In genomic region chr16:53984936-53985335, GRCh38 we compare ENCODE assay signal across 29 cellular contexts.
"Had no signal": no experiment of that assay in that cellular context is flagged by ENCODE, and none has a peak within 500 bp of the region (broad histone marks: within the 10 kb centered on the region; RNA-seq: fewer than 3 reads in every experiment).

No MANE protein-coding gene starts in this region.

- H3K36me3 ChIP-seq: esophagus muscularis mucosa, gastroesophageal sphincter, pancreas, thoracic aorta, upper lobe of left lung had no signal

- FAIRE-seq: endometrium, islet of Langerhans, pancreas, small intestine had no signal

- H3K27me3 Mint-ChIP-seq: activated CD4-positive, alpha-beta memory T cell treated with anti-CD3 and anti-CD28 coated beads, Interleukin-2, amount 10 ng/mL, durations not matched to agents 7 days and 5 days; activated CD4-positive, alpha-beta T cell treated with anti-CD3 and anti-CD28 coated beads, Interleukin-2, amount 10 ng/mL, durations not matched to agents 24 days and 14 days; activated CD8-positive, alpha-beta memory T cell treated with anti-CD3 and anti-CD28 coated beads, Interleukin-2, amount 10 ng/mL, durations not matched to agents 7 days and 5 days; activated naive CD8-positive, alpha-beta T cell treated with anti-CD3 and anti-CD28 coated beads, Interleukin-2, amount 50 U/mL, for 24 hours; dendritic cell treated with granulocyte-macrophage colony-stimulating factor and Interleukin-4, amounts not matched to agents 40 ng/mL and 50 ng/mL, for 4 days; memory B cell; stimulated activated naive B cell treated with anti-CD40 and anti-IgM and Interleukin-4, amounts not matched to agents 10 μg/mL and 1 μg/mL and 100 μg/mL, for 72 hours had no signal

- H3K36me3 Mint-ChIP-seq: activated CD8-positive, alpha-beta memory T cell treated with anti-CD3 and anti-CD28 coated beads, Interleukin-2, amount 10 ng/mL, durations not matched to agents 7 days and 5 days had no signal

- DNase-seq: activated CD4-positive, alpha-beta memory T cell treated with anti-CD3 and anti-CD28 coated beads, Interleukin-2, amount 10 ng/mL, durations not matched to agents 7 days and 5 days; activated CD4-positive, alpha-beta T cell treated with anti-CD3 and anti-CD28 coated beads, Interleukin-2, amount 10 ng/mL, durations not matched to agents 24 days and 14 days; activated CD8-positive, alpha-beta memory T cell treated with anti-CD3 and anti-CD28 coated beads, Interleukin-2, amount 10 ng/mL, durations not matched to agents 7 days and 5 days; activated effector memory CD4-positive, alpha-beta T cell treated with anti-CD3 and anti-CD28 coated beads, Interleukin-2, amount 50 U/mL, for 16 hours; activated naive CD4-positive, alpha-beta T cell treated with anti-CD3 and anti-CD28 coated beads, Interleukin-2, amount 50 U/mL, for 16 hours; activated naive CD8-positive, alpha-beta T cell treated with anti-CD3 and anti-CD28 coated beads, Interleukin-2, amount 50 U/mL, for 24 hours; activated T-cell treated with anti-CD3 and anti-CD28 coated beads for 4 hours; anterior cingulate cortex; caudate nucleus; effector CD4-positive, alpha-beta T cell; head of caudate nucleus; left ventricle myocardium superior; nephron progenitor cell; pancreas; small intestine; stimulated activated CD4-positive, alpha-beta T cell treated with anti-CD3 and anti-CD28 coated beads, Interleukin-15, amount 100 ng/mL, for 24 hours; stimulated activated CD4-positive, alpha-beta T cell treated with anti-CD3 and anti-CD28 coated beads, Interleukin-2, amount 100 ng/mL, for 48 hours; stimulated activated CD8-positive, alpha-beta memory T cell treated with anti-CD3 and anti-CD28 coated beads, Interleukin-4, amount 100 ng/mL, for 48 hours; stimulated activated naive B cell treated with anti-CD40 and anti-IgM and Interleukin-4, amounts not matched to agents 10 μg/mL and 1 μg/mL and 100 μg/mL, for 72 hours; T-helper 2 cell; upper lobe of left lung had no signal

- H3K9me3 Mint-ChIP-seq: activated CD4-positive, alpha-beta memory T cell treated with anti-CD3 and anti-CD28 coated beads, Interleukin-2, amount 10 ng/mL, durations not matched to agents 7 days and 5 days; activated CD4-positive, alpha-beta T cell treated with anti-CD3 and anti-CD28 coated beads, Interleukin-2, amount 10 ng/mL, durations not matched to agents 24 days and 14 days; activated naive CD8-positive, alpha-beta T cell treated with anti-CD3 and anti-CD28 coated beads, Interleukin-2, amount 50 U/mL, for 24 hours; dendritic cell treated with granulocyte-macrophage colony-stimulating factor and Interleukin-4, amounts not matched to agents 40 ng/mL and 50 ng/mL, for 4 days; memory B cell; nephron progenitor cell; stimulated activated naive B cell treated with anti-CD40 and anti-IgM and Interleukin-4, amounts not matched to agents 10 μg/mL and 1 μg/mL and 100 μg/mL, for 72 hours had no signal

- H3K4me3 Mint-ChIP-seq: activated CD4-positive, alpha-beta memory T cell treated with anti-CD3 and anti-CD28 coated beads, Interleukin-2, amount 10 ng/mL, durations not matched to agents 7 days and 5 days; activated CD4-positive, alpha-beta T cell treated with anti-CD3 and anti-CD28 coated beads, Interleukin-2, amount 10 ng/mL, durations not matched to agents 24 days and 14 days; activated CD8-positive, alpha-beta memory T cell treated with anti-CD3 and anti-CD28 coated beads, Interleukin-2, amount 10 ng/mL, durations not matched to agents 7 days and 5 days; activated naive CD8-positive, alpha-beta T cell treated with anti-CD3 and anti-CD28 coated beads, Interleukin-2, amount 50 U/mL, for 24 hours; dendritic cell treated with granulocyte-macrophage colony-stimulating factor and Interleukin-4, amounts not matched to agents 40 ng/mL and 50 ng/mL, for 4 days; memory B cell; nephron progenitor cell; stimulated activated naive B cell treated with anti-CD40 and anti-IgM and Interleukin-4, amounts not matched to agents 10 μg/mL and 1 μg/mL and 100 μg/mL, for 72 hours had no signal

- H3K27ac Mint-ChIP-seq: activated CD4-positive, alpha-beta memory T cell treated with anti-CD3 and anti-CD28 coated beads, Interleukin-2, amount 10 ng/mL, durations not matched to agents 7 days and 5 days; activated CD4-positive, alpha-beta T cell treated with anti-CD3 and anti-CD28 coated beads, Interleukin-2, amount 10 ng/mL, durations not matched to agents 24 days and 14 days; activated CD8-positive, alpha-beta memory T cell treated with anti-CD3 and anti-CD28 coated beads, Interleukin-2, amount 10 ng/mL, durations not matched to agents 7 days and 5 days; activated naive CD8-positive, alpha-beta T cell treated with anti-CD3 and anti-CD28 coated beads, Interleukin-2, amount 50 U/mL, for 24 hours; dendritic cell treated with granulocyte-macrophage colony-stimulating factor and Interleukin-4, amounts not matched to agents 40 ng/mL and 50 ng/mL, for 4 days; memory B cell; nephron progenitor cell; stimulated activated naive B cell treated with anti-CD40 and anti-IgM and Interleukin-4, amounts not matched to agents 10 μg/mL and 1 μg/mL and 100 μg/mL, for 72 hours had no signal

- H3K4me1 Mint-ChIP-seq: activated CD4-positive, alpha-beta memory T cell treated with anti-CD3 and anti-CD28 coated beads, Interleukin-2, amount 10 ng/mL, durations not matched to agents 7 days and 5 days; activated CD4-positive, alpha-beta T cell treated with anti-CD3 and anti-CD28 coated beads, Interleukin-2, amount 10 ng/mL, durations not matched to agents 24 days and 14 days; activated CD8-positive, alpha-beta memory T cell treated with anti-CD3 and anti-CD28 coated beads, Interleukin-2, amount 10 ng/mL, durations not matched to agents 7 days and 5 days; activated naive CD8-positive, alpha-beta T cell treated with anti-CD3 and anti-CD28 coated beads, Interleukin-2, amount 50 U/mL, for 24 hours; memory B cell; stimulated activated naive B cell treated with anti-CD40 and anti-IgM and Interleukin-4, amounts not matched to agents 10 μg/mL and 1 μg/mL and 100 μg/mL, for 72 hours had no signal

- H3K4me3 ChIP-seq: body of pancreas, esophagus muscularis mucosa, gastroesophageal sphincter, pancreas, thoracic aorta, upper lobe of left lung had no signal

- H3K27me3 ChIP-seq: body of pancreas, esophagus muscularis mucosa, gastroesophageal sphincter, pancreas, upper lobe of left lung had no signal
